Comparison of ENCODE assay signal across 18 cellular contexts in the genomic region with DNA sequence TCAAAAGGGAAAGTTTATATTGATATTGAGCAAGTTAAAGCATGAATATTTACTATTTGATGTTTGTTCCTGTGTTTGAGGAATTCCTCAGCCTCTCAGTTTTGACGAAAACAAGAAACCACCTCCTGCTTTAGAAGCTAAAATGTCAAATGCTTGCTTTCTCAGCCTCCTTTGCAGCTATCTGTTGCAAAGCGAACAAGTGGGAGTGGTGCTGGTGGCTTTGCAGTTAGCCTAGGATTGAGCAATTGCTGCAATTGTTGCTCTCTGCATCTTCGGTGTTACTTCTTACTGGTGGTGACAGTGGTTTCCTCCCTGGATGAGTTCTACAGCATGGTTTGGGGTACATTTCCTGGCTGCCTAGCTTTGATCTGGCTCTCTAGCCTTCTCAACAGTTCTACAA. TPM values are rescaled to one million over a fixed set of nuclear protein-coding genes. Genes with fewer than 3 reads are reported as not detected.
"Had no signal": no experiment of that assay in that cellular context is flagged by ENCODE, and none has a peak within 500 bp of the region (broad histone marks: within the 10 kb centered on the region; RNA-seq: fewer than 3 reads in every experiment).

No MANE protein-coding gene starts in this region.

RNA-seq across cellular contexts. Expression of a gene that starts 1.8 kb away (rescaled TPM):
- total RNA-seq: activated naive CD4-positive, alpha-beta T cell treated with anti-CD3 and anti-CD28 coated beads for 36 hours; activated naive CD4-positive, alpha-beta T cell treated with anti-CD3 and anti-CD28 coated beads, Interleukin-2, amount 50 U/mL, for 72 hours; activated naive CD8-positive, alpha-beta T cell treated with anti-CD3 and anti-CD28 coated beads for 36 hours; activated T-cell treated with anti-CD3 and anti-CD28 coated beads, Interleukin-2, amount 50 U/mL, for 4 hours; activated T-cell treated with anti-CD3 and anti-CD28 coated beads, Interleukin-2, amount 50 U/mL, for 72 hours; activated T-helper 1 cell treated with anti-CD3 and anti-CD28 coated beads, Interleukin-12 subunit alpha, Interleukin-12 subunit beta, Interleukin-2, Interleukin-4 antibody, amounts not matched to agents 30 ng/mL and 10 ng/mL and 1 ng/mL, durations not matched to agents 14 hours and 24 hours and 36 hours; activated T-helper 17 cell treated with anti-CD3 and anti-CD28 coated beads, Interleukin-2, amount 50 U/mL, for 72 hours; activated T-helper 2 cell treated with anti-CD3 and anti-CD28 coated beads, Interferon-gamma antibody, Interleukin-2, Interleukin-4, amounts not matched to agents 10 μg/mL and 5 μg/mL and 100 μg/mL, durations not matched to agents 14 hours and 24 hours and 36 hours; adrenal gland; aorta; ascending aorta; astrocyte; body of pancreas; bronchial epithelial cell; cardiac muscle cell; cardiac septum; cerebellum; chondrocyte had no signal
